In the genomic region with DNA sequence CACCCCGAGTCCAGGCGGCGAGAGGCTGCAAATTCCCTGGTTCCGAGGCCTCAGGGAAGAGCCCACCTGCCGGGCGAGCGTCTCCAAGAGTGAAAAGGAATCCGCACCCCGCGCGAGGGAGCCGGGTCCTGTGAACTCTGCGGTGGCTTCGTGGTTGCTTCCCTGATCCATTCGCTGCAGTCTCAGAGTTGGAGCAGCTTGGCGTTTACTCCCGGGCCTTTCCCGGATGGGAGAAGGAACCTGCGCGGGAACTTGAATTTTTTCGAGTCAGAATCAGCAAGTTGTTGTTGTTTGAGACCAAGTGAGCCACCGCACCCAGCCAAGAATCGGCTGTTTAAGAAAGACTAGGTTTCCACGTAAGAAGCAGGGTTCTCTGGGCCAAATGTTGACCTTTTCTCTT, we compare ENCODE assay signal across 2 cellular contexts.
TF ChIP-seq lines count a peak whose summit lies in the region.

No MANE protein-coding gene starts in this region.

TF ChIP-seq in SK-N-SH, 30 proteins besides CTCF, POLR2A, EP300 and RAD21:
- TF ChIP-seq FOXM1 (IDR thresholded peaks at IDR 0.05; ENCODE audit: low read depth) (no peak), SIN3A (IDR thresholded peaks at IDR 0.05; ENCODE audit: borderline replicate concordance, low read depth, low read length) (no peak), FOSL2 (IDR thresholded peaks at IDR 0.05; ENCODE audit: borderline replicate concordance, low read depth) (no peak), NFIC (IDR thresholded peaks at IDR 0.05; ENCODE audit: borderline replicate concordance) (no peak), TAF1 (IDR thresholded peaks at IDR 0.05; ENCODE audit: borderline replicate concordance, low read depth, low read length) (no peak), JUND (IDR thresholded peaks at IDR 0.05) (no peak), MEF2A (IDR thresholded peaks at IDR 0.05; ENCODE audit: borderline replicate concordance, low read depth) (no peak), EZH2phosphoT487 (IDR thresholded peaks at IDR 0.05; ENCODE audit: borderline replicate concordance, low read depth) (no peak), RXRA (IDR thresholded peaks at IDR 0.05; ENCODE audit: borderline replicate concordance, low read depth) (no peak), RCOR1 (IDR thresholded peaks at IDR 0.05; ENCODE audit: low read length) (no peak), SMC3 (IDR thresholded peaks at IDR 0.05; ENCODE audit: low read depth, low read length) (no peak), POLR2AphosphoS5 (IDR thresholded peaks at IDR 0.05; ENCODE audit: low read depth, low read length) (no peak), FOXJ3 (CRISPR knock-in tag; IDR thresholded peaks at IDR 0.05) (no peak)
- TF ChIP-seq, protein P1, sequence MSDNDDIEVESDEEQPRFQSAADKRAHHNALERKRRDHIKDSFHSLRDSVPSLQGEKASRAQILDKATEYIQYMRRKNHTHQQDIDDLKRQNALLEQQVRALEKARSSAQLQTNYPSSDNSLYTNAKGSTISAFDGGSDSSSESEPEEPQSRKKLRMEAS (IDR thresholded peaks at IDR 0.05; ENCODE audit: low read depth), result no peak

TF ChIP-seq in SK-N-SH treated with all-trans-retinoic acid at 6 μM for 48 hours, 23 proteins besides CTCF, POLR2A, EP300 and RAD21:
- TF ChIP-seq, protein P2, sequence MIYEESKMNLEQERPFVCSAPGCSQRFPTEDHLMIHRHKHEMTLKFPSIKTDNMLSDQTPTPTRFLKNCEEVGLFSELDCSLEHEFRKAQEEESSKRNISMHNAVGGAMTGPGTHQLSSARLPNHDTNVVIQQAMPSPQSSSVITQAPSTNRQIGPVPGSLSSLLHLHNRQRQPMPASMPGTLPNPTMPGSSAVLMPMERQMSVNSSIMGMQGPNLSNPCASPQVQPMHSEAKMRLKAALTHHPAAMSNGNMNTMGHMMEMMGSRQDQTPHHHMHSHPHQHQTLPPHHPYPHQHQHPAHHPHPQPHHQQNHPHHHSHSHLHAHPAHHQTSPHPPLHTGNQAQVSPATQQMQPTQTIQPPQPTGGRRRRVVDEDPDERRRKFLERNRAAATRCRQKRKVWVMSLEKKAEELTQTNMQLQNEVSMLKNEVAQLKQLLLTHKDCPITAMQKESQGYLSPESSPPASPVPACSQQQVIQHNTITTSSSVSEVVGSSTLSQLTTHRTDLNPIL (CRISPR knock-in tag; IDR thresholded peaks at IDR 0.05; ENCODE audit: low read depth), result no peak
- TF ChIP-seq, protein P3, sequence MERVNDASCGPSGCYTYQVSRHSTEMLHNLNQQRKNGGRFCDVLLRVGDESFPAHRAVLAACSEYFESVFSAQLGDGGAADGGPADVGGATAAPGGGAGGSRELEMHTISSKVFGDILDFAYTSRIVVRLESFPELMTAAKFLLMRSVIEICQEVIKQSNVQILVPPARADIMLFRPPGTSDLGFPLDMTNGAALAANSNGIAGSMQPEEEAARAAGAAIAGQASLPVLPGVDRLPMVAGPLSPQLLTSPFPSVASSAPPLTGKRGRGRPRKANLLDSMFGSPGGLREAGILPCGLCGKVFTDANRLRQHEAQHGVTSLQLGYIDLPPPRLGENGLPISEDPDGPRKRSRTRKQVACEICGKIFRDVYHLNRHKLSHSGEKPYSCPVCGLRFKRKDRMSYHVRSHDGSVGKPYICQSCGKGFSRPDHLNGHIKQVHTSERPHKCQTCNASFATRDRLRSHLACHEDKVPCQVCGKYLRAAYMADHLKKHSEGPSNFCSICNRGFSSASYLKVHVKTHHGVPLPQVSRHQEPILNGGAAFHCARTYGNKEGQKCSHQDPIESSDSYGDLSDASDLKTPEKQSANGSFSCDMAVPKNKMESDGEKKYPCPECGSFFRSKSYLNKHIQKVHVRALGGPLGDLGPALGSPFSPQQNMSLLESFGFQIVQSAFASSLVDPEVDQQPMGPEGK (CRISPR knock-in tag; IDR thresholded peaks at IDR 0.05; ENCODE audit: borderline replicate concordance), result no peak
- TF ChIP-seq, protein P4, sequence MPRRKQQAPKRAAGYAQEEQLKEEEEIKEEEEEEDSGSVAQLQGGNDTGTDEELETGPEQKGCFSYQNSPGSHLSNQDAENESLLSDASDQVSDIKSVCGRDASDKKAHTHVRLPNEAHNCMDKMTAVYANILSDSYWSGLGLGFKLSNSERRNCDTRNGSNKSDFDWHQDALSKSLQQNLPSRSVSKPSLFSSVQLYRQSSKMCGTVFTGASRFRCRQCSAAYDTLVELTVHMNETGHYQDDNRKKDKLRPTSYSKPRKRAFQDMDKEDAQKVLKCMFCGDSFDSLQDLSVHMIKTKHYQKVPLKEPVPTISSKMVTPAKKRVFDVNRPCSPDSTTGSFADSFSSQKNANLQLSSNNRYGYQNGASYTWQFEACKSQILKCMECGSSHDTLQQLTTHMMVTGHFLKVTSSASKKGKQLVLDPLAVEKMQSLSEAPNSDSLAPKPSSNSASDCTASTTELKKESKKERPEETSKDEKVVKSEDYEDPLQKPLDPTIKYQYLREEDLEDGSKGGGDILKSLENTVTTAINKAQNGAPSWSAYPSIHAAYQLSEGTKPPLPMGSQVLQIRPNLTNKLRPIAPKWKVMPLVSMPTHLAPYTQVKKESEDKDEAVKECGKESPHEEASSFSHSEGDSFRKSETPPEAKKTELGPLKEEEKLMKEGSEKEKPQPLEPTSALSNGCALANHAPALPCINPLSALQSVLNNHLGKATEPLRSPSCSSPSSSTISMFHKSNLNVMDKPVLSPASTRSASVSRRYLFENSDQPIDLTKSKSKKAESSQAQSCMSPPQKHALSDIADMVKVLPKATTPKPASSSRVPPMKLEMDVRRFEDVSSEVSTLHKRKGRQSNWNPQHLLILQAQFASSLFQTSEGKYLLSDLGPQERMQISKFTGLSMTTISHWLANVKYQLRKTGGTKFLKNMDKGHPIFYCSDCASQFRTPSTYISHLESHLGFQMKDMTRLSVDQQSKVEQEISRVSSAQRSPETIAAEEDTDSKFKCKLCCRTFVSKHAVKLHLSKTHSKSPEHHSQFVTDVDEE (CRISPR knock-in tag; IDR thresholded peaks at IDR 0.05), result no peak
- no peak for TF ChIP-seq PPARA (CRISPR knock-in tag; IDR thresholded peaks at IDR 0.05; ENCODE audit: borderline replicate concordance)
- no peak for TF ChIP-seq ZNF70 (CRISPR knock-in tag; IDR thresholded peaks at IDR 0.05)
- no peak for TF ChIP-seq ZC3H10 (CRISPR knock-in tag; IDR thresholded peaks at IDR 0.05)
- no peak for TF ChIP-seq ZFP30 (CRISPR knock-in tag; IDR thresholded peaks at IDR 0.05)
- no peak for TF ChIP-seq CSDC2 (CRISPR knock-in tag; IDR thresholded peaks at IDR 0.05)
- TF ChIP-seq, protein P5, sequence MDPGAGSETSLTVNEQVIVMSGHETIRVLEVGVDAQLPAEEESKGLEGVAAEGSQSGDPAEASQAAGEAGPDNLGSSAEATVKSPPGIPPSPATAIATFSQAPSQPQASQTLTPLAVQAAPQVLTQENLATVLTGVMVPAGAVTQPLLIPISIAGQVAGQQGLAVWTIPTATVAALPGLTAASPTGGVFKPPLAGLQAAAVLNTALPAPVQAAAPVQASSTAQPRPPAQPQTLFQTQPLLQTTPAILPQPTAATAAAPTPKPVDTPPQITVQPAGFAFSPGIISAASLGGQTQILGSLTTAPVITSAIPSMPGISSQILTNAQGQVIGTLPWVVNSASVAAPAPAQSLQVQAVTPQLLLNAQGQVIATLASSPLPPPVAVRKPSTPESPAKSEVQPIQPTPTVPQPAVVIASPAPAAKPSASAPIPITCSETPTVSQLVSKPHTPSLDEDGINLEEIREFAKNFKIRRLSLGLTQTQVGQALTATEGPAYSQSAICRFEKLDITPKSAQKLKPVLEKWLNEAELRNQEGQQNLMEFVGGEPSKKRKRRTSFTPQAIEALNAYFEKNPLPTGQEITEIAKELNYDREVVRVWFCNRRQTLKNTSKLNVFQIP (CRISPR knock-in tag; IDR thresholded peaks at IDR 0.05; ENCODE audit: borderline replicate concordance, low read depth), result no peak
- TF ChIP-seq GLIS3 (CRISPR knock-in tag; IDR thresholded peaks at IDR 0.05), result no peak
- TF ChIP-seq ISL1 (CRISPR knock-in tag; IDR thresholded peaks at IDR 0.05), result no peak
- no peak for TF ChIP-seq TOX (CRISPR knock-in tag; IDR thresholded peaks at IDR 0.05; ENCODE audit: borderline replicate concordance)
- TF ChIP-seq ZNF8 (CRISPR knock-in tag; IDR thresholded peaks at IDR 0.05), result no peak
